In genomic region chr3:59970384-59970783, GRCh38 we compare ENCODE assay signal across 14 cellular contexts.
"Had no signal": no experiment of that assay in that cellular context is flagged by ENCODE, and none has a peak within 500 bp of the region (broad histone marks: within the 10 kb centered on the region; RNA-seq: fewer than 3 reads in every experiment).

No MANE protein-coding gene starts in this region.

- H3K4me2 ChIP-seq: smooth muscle cell had no signal

- H3K4me1 ChIP-seq: heart right ventricle, psoas muscle had no signal

- H3K9me3 ChIP-seq: heart right ventricle, psoas muscle had no signal

- H3K9me3 Mint-ChIP-seq: nephron had no signal

- H3K4me1 Mint-ChIP-seq: naive B cell, nephron had no signal

- ATAC-seq: psoas muscle had no signal

- H3K27ac Mint-ChIP-seq: naive B cell, nephron had no signal

- DNase-seq: cortex of kidney; dorsolateral prefrontal cortex; effector CD8-positive, alpha-beta T cell; heart right ventricle; hypothalamus; islet precursor cell; mesendoderm; naive B cell; psoas muscle; stimulated activated CD4-positive, alpha-beta T cell treated with anti-CD3 and anti-CD28 coated beads, Interleukin-2, amount 100 ng/mL, for 48 hours; stimulated activated naive CD4-positive, alpha-beta T cell treated with Interleukin-2 at 50 U/mL for 16 hours; trophoblast cell had no signal

- H3K27me3 ChIP-seq: dorsolateral prefrontal cortex, heart right ventricle had no signal

- H3K4me3 Mint-ChIP-seq: naive B cell, nephron had no signal

- H3K36me3 ChIP-seq: heart right ventricle had no signal

- H3K4me3 ChIP-seq: dorsolateral prefrontal cortex, heart right ventricle, psoas muscle, smooth muscle cell had no signal

- H3K27me3 Mint-ChIP-seq: naive B cell had no signal

- H3K27ac ChIP-seq: dorsolateral prefrontal cortex, psoas muscle had no signal
